ENCODE assay signal across 1 cellular context in genomic region chr15:82535566-82536408, GRCh38.
TF ChIP-seq lines count a peak whose summit lies in the region.

No MANE protein-coding gene starts in this region.

TF ChIP-seq in K562, 482 proteins besides CTCF, POLR2A, EP300 and RAD21 (continued from another document and continues in another):
- peak; percentile 40; the same call in 1 of the 2 replicates for TF ChIP-seq THRB (CRISPR knock-in tag; conservative IDR thresholded peaks at IDR 0.05)
- 0 out of 2 replicates have a peak, but pooled peaks have one; percentile 9 for TF ChIP-seq RFX7 (CRISPR knock-in tag; IDR thresholded peaks at IDR 0.05)
- TF ChIP-seq, protein P1, sequence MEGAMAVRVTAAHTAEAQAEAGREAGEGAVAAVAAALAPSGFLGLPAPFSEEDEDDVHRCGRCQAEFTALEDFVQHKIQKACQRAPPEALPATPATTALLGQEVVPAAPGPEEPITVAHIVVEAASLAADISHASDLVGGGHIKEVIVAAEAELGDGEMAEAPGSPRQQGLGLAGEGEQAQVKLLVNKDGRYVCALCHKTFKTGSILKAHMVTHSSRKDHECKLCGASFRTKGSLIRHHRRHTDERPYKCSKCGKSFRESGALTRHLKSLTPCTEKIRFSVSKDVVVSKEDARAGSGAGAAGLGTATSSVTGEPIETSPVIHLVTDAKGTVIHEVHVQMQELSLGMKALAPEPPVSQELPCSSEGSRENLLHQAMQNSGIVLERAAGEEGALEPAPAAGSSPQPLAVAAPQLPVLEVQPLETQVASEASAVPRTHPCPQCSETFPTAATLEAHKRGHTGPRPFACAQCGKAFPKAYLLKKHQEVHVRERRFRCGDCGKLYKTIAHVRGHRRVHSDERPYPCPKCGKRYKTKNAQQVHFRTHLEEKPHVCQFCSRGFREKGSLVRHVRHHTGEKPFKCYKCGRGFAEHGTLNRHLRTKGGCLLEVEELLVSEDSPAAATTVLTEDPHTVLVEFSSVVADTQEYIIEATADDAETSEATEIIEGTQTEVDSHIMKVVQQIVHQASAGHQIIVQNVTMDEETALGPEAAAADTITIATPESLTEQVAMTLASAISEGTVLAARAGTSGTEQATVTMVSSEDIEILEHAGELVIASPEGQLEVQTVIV (CRISPR knock-in tag; IDR thresholded peaks at IDR 0.05; ENCODE audit: borderline replicate concordance) = no peak
- TF ChIP-seq ETS2 (tag; IDR thresholded peaks at IDR 0.05; ENCODE audit: borderline replicate concordance, poor library complexity, severe bottlenecking) = no peak
- no peak for TF ChIP-seq DMBX1 (CRISPR knock-in tag; IDR thresholded peaks at IDR 0.05; ENCODE audit: borderline replicate concordance)
- TF ChIP-seq PML (IDR thresholded peaks at IDR 0.05; ENCODE audit: low read length) = peak; percentile 75
- no peak for TF ChIP-seq MYC (IDR thresholded peaks at IDR 0.05; ENCODE audit: low read depth, low read length)
- no peak for TF ChIP-seq MYC (CRISPR knock-in tag; IDR thresholded peaks at IDR 0.05; ENCODE audit: borderline replicate concordance, low read depth)
- no peak for TF ChIP-seq CREB1 (IDR thresholded peaks at IDR 0.05)
- no peak for TF ChIP-seq CREB1 (CRISPR knock-in tag; IDR thresholded peaks at IDR 0.05)
- TF ChIP-seq NCOA1 (IDR thresholded peaks at IDR 0.05; ENCODE audit: low read depth) = no peak
- TF ChIP-seq YY1 (IDR thresholded peaks at IDR 0.05; ENCODE audit: borderline replicate concordance in 1 of 3, control insufficient read depth in 1 of 3, extremely low read depth in 1 of 3, insufficient read depth in 3 of 3, insufficient read length in 1 of 3, insufficient replicate concordance in 2 of 3, low read depth in 1 of 3, low read length in 2 of 3) = peak in 1 of 3 experiments; percentile 3
- no peak for TF ChIP-seq ZC3H8 (IDR thresholded peaks at IDR 0.05)
- no peak for TF ChIP-seq RBM17 (IDR thresholded peaks at IDR 0.05; ENCODE audit: borderline replicate concordance, low read depth, low read length)
- TF ChIP-seq, protein P2, sequence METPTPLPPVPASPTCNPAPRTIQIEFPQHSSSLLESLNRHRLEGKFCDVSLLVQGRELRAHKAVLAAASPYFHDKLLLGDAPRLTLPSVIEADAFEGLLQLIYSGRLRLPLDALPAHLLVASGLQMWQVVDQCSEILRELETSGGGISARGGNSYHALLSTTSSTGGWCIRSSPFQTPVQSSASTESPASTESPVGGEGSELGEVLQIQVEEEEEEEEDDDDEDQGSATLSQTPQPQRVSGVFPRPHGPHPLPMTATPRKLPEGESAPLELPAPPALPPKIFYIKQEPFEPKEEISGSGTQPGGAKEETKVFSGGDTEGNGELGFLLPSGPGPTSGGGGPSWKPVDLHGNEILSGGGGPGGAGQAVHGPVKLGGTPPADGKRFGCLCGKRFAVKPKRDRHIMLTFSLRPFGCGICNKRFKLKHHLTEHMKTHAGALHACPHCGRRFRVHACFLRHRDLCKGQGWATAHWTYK (CRISPR knock-in tag; IDR thresholded peaks at IDR 0.05) = peak; percentile 51; the same call in 1 of the 2 replicates
- no peak for TF ChIP-seq EGR1 (conservative IDR thresholded peaks at IDR 0.05)
- TF ChIP-seq PHF21A (IDR thresholded peaks at IDR 0.05; ENCODE audit: borderline replicate concordance, low read depth) = no peak
- no peak for TF ChIP-seq CBX3 (IDR thresholded peaks at IDR 0.05; ENCODE audit: borderline replicate concordance in 1 of 2, low read length in 2 of 2)
- TF ChIP-seq PTBP1 (IDR thresholded peaks at IDR 0.05; ENCODE audit: low read depth, low read length) = no peak
- no peak for TF ChIP-seq CBFA2T2 (conservative IDR thresholded peaks at IDR 0.05)
- no peak for TF ChIP-seq RCOR1 (IDR thresholded peaks at IDR 0.05; ENCODE audit: borderline replicate concordance in 1 of 2, low read depth in 2 of 2, low read length in 2 of 2)
- no peak for TF ChIP-seq EP400 (IDR thresholded peaks at IDR 0.05)
- TF ChIP-seq DPF2 (IDR thresholded peaks at IDR 0.05) = no peak
- peak; percentile 22; the same call in 1 of the 2 replicates for TF ChIP-seq NCOR1 (IDR thresholded peaks at IDR 0.05)
- TF ChIP-seq ZNF24 (IDR thresholded peaks at IDR 0.05) = no peak
- TF ChIP-seq, protein P3, sequence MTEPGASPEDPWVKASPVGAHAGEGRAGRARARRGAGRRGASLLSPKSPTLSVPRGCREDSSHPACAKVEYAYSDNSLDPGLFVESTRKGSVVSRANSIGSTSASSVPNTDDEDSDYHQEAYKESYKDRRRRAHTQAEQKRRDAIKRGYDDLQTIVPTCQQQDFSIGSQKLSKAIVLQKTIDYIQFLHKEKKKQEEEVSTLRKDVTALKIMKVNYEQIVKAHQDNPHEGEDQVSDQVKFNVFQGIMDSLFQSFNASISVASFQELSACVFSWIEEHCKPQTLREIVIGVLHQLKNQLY (CRISPR knock-in tag; conservative IDR thresholded peaks at IDR 0.05) = 0 out of 4 replicates have a peak, but pooled peaks of 1 of the 2 experiments have one; percentile 40
- TF ChIP-seq ZBTB5 (IDR thresholded peaks at IDR 0.05) = no peak
- peak; percentile 62; the same call in 1 of the 2 replicates for TF ChIP-seq TGIF2 (CRISPR knock-in tag; IDR thresholded peaks at IDR 0.05)
- TF ChIP-seq ZBTB17 (CRISPR knock-in tag; IDR thresholded peaks at IDR 0.05) = 0 out of 2 replicates have a peak, but pooled peaks have one; percentile 33
- no peak for TF ChIP-seq ATF3 (IDR thresholded peaks at IDR 0.05)
- TF ChIP-seq ATF3 (CRISPR knock-in tag; conservative IDR thresholded peaks at IDR 0.05) = no peak
- no peak for TF ChIP-seq CHD4 (IDR thresholded peaks at IDR 0.05; ENCODE audit: insufficient read depth, insufficient replicate concordance, low read depth, low read length, poor library complexity, severe bottlenecking)
- TF ChIP-seq, protein P4, sequence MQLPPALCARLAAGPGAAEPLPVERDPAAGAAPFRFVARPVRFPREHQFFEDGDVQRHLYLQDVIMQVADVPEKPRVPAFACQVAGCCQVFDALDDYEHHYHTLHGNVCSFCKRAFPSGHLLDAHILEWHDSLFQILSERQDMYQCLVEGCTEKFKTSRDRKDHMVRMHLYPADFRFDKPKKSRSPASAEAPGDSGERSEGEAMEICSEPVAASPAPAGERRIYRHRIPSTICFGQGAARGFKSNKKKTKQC (CRISPR knock-in tag; IDR thresholded peaks at IDR 0.05) = no peak
- no peak for TF ChIP-seq MCM5 (IDR thresholded peaks at IDR 0.05; ENCODE audit: low read depth)
- TF ChIP-seq PHB2 (IDR thresholded peaks at IDR 0.05; ENCODE audit: low read depth) = no peak
- no peak for TF ChIP-seq MCM2 (IDR thresholded peaks at IDR 0.05; ENCODE audit: low read depth)
- TF ChIP-seq NFE2L1 (tag; IDR thresholded peaks at IDR 0.05; ENCODE audit: borderline replicate concordance, low read depth) = no peak
- TF ChIP-seq RBFOX2 (IDR thresholded peaks at IDR 0.05; ENCODE audit: low read depth, low read length) = peak; percentile 21; the same call in 1 of the 2 replicates
- TF ChIP-seq ARID4B (CRISPR knock-in tag; IDR thresholded peaks at IDR 0.05) = no peak
- no peak for TF ChIP-seq ZNF197 (CRISPR knock-in tag; IDR thresholded peaks at IDR 0.05; ENCODE audit: low read depth)
- TF ChIP-seq ZNF644 (tag; IDR thresholded peaks at IDR 0.05; ENCODE audit: low read depth) = no peak
- no peak for TF ChIP-seq ZNF76 (CRISPR knock-in tag; IDR thresholded peaks at IDR 0.05; ENCODE audit: borderline replicate concordance)
- no peak for TF ChIP-seq CEBPZ (IDR thresholded peaks at IDR 0.05; ENCODE audit: borderline replicate concordance, low read depth, low read length)
- no peak for TF ChIP-seq TAF1 (IDR thresholded peaks at IDR 0.05; ENCODE audit: control insufficient read depth, extremely low read depth, insufficient read depth, low read length, severe bottlenecking)
- TF ChIP-seq CAMTA2 (CRISPR knock-in tag; conservative IDR thresholded peaks at IDR 0.05) = peak; percentile 49; the same call in 1 of the 2 replicates
- peak; percentile 93 for TF ChIP-seq SIRT6 (IDR thresholded peaks at IDR 0.05; ENCODE audit: low read depth, low read length)
